1 cellular context compared by ENCODE assay signal in the genomic region with DNA sequence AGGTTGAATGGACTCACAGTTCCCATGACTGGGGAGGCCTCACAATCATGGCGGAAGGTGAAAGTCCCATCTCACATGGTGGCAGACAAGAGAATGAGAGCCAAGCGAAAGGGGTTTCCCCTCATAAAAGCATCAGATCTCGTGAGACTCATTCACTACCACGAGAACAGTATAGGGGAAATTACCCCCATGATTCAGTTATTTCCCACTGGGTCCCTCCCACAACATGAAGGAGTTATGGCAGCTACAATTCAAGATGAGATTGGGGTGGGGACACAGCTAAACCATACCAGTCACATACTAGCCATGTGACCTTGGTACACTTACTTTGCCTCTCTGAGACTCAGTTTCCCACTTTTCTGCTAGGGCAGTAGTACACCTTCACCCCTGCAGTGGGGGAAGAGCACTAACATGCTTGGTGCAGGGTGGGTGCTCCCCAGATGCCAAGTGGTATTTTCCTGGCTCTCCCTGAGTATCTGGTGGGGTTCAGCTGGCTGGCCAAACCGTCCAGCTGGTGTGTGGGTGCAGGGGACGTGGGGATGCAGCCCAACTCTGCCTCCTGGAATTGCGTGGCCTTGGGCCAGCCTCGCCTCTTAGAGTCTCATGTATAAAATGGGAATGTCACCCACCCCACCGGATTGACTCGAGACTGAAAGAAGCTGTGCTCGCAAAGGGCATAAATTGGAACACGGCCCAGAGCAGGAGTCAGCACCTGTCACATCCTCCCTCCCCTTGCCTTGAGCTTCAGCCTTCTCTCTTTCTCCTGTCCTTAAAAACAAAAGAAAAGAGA.
TF ChIP-seq lines count a peak whose summit lies in the region.

No MANE protein-coding gene starts in this region.

TF ChIP-seq in K562, 482 proteins besides CTCF, POLR2A, EP300 and RAD21 (continued from another document):
- TF ChIP-seq, protein P1, sequence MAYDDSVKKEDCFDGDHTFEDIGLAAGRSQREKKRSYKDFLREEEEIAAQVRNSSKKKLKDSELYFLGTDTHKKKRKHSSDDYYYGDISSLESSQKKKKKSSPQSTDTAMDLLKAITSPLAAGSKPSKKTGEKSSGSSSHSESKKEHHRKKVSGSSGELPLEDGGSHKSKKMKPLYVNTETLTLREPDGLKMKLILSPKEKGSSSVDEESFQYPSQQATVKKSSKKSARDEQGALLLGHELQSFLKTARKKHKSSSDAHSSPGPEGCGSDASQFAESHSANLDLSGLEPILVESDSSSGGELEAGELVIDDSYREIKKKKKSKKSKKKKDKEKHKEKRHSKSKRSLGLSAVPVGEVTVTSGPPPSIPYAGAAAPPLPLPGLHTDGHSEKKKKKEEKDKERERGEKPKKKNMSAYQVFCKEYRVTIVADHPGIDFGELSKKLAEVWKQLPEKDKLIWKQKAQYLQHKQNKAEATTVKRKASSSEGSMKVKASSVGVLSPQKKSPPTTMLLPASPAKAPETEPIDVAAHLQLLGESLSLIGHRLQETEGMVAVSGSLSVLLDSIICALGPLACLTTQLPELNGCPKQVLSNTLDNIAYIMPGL (CRISPR knock-in tag; IDR thresholded peaks at IDR 0.05) = no peak
